ENCODE assay signal across 14 cellular contexts in the genomic region with DNA sequence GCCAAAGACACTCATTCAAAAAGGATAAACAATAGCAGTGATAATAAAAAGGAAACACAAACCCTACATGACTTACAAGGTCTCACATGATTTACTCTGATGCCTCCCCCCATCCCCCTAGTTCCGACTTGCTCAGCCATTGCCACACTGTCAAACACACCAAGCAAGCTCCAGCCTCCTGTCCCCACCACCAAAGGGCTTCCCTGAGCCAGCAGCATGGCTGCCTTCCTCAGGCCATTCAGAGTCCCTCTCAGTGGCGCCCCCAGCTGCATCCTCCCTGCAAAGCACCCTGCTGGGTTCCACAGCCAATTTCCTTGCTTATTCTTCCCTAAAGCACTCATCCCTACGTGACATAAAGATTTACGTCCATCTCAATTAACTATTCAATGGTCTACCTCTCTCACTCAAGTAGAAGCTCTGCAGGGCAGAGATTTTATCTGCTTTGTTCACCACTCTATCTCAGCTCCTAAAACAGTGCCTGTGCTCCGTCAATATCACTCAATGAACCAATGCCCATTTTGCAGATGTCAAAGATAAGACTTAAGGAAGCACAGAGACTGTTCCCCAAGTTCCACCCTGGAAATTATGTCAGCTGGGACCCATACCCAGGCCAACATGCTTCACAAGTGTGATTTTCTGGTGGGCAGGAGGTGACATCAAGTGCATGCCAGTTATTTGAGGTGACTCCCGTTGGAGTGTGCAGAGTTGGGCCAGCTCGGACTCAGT.
DNase-seq lines count a peak whose midpoint lies in the region; ATAC-seq and TF ChIP-seq lines count a peak whose summit lies in the region.
"Had no signal": no experiment of that assay in that cellular context is flagged by ENCODE, and none has a peak within 500 bp of the region (broad histone marks: within the 10 kb centered on the region; RNA-seq: fewer than 3 reads in every experiment).

No MANE protein-coding gene starts in this region.

- H2BK5ac ChIP-seq in neuronal stem cell (ENCODE audit: low read length), result no peak overlapping the region

- WGBS in neuronal stem cell (ENCODE audit: extremely low coverage in 2 of 2, insufficient read length in 2 of 2, insufficient replicate concordance in 1 of 2), 2 donors, result no CpG with 5 or more reads among the region's 7 CpGs

- H3K18ac ChIP-seq in neuronal stem cell (ENCODE audit: low read length), result peak overlapping the region; percentile 25

- DNase-seq in NCI-H82 (lab: John Stamatoyannopoulos, UW), result peak; percentile 12
- DNase-seq in NCI-H82 treated with DMSO at 0.1 percent for 48 hours (lab: John Stamatoyannopoulos, UW; ENCODE audit: unreplicated experiment), result no peak
- peak; percentile 27 for DNase-seq in NB4 (ENCODE audit: low read depth)
- DNase-seq in glutamatergic neuron, result peak; percentile 51
- DNase-seq in neuronal stem cell (ENCODE audit: low spot score), result no peak
- no peak for DNase-seq in NK-92 treated with Interleukin-12 subunit alpha and Interleukin-12 subunit beta, amount 100 ng/mL, for 24 hours (lab: John Stamatoyannopoulos, UW)
- no peak for DNase-seq in activated CD8-positive, alpha-beta memory T cell treated with anti-CD3 and anti-CD28 coated beads, Interleukin-2, amount 50 U/mL, for 48 hours
- DNase-seq: Calu3; MM.1S; naive thymus-derived CD4-positive, alpha-beta T cell; Peyer's patch had no signal

- peaks cover 1% of the 10 kb centered on the region for H3K36me3 Mint-ChIP-seq in glutamatergic neuron (ENCODE audit: unreplicated experiment)
- H3K36me3 Mint-ChIP-seq: activated naive CD8-positive, alpha-beta T cell; naive thymus-derived CD4-positive, alpha-beta T cell had no signal

- TF ChIP-seq CTCF in NB4 (IDR thresholded peaks at IDR 0.05; ENCODE audit: low read depth, low read length) (no peak), glutamatergic neuron (IDR thresholded peaks at IDR 0.05; ENCODE audit: partially characterized antibody, unreplicated experiment) (peak; percentile 34)

- no peak overlapping the region for H3K27ac ChIP-seq in neuronal stem cell (replicated peaks; ENCODE audit: low read length)
- H3K27ac ChIP-seq: Peyer's patch had no signal

- ATAC-seq in HG02623 (IDR thresholded peaks at IDR 0.05; ENCODE audit: unreplicated experiment), result no peak
- ATAC-seq: naive thymus-derived CD4-positive, alpha-beta T cell had no signal

- no peaks in the 10 kb centered on the region for H3K36me3 ChIP-seq in neuronal stem cell (replicated peaks in 1 of 2; ENCODE audit: control insufficient read depth in 2 of 2, insufficient read depth in 2 of 2, low read length in 2 of 2)
- H3K36me3 ChIP-seq: Peyer's patch, thyroid gland had no signal

- H3K4ac ChIP-seq in neuronal stem cell (ENCODE audit: low read length), result no peak overlapping the region

- H3K14ac ChIP-seq in neuronal stem cell (ENCODE audit: low read length), result no peak overlapping the region

- H3K27me3 ChIP-seq in neuronal stem cell (ENCODE audit: control insufficient read depth in 3 of 3, insufficient read depth in 3 of 3, low read depth in 1 of 3, low read length in 3 of 3), result no peaks in the 10 kb centered on the region
- H3K27me3 ChIP-seq: Peyer's patch, thyroid gland had no signal

- peak overlapping the region; percentile 28 for H3K27ac Mint-ChIP-seq in glutamatergic neuron (ENCODE audit: unreplicated experiment)
- H3K27ac Mint-ChIP-seq: activated naive CD8-positive, alpha-beta T cell; naive thymus-derived CD4-positive, alpha-beta T cell had no signal

- H2BK120ac ChIP-seq in neuronal stem cell (ENCODE audit: low read depth, low read length), result no peak overlapping the region

- peaks cover 0 to 6% of the 10 kb centered on the region in 2 donors for H3K4me1 ChIP-seq in neuronal stem cell (ENCODE audit: control insufficient read depth in 2 of 2, insufficient read depth in 1 of 2, low read depth in 1 of 2, low read length in 2 of 2)

- no peak overlapping the region for H3K4me2 ChIP-seq in neuronal stem cell (ENCODE audit: insufficient read depth, low read length, poor library complexity, severe bottlenecking)

- H3K23ac ChIP-seq in neuronal stem cell (ENCODE audit: low read depth, low read length, poor library complexity), result no peak overlapping the region

- H2BK15ac ChIP-seq in neuronal stem cell (ENCODE audit: low read length), result no peak overlapping the region

- peaks cover 14% of the 10 kb centered on the region for H3K4me1 Mint-ChIP-seq in glutamatergic neuron (ENCODE audit: low read depth, unreplicated experiment)
- H3K4me1 Mint-ChIP-seq: naive thymus-derived CD4-positive, alpha-beta T cell had no signal

- no peak overlapping the region for H3K4me3 ChIP-seq in NB4 (ENCODE audit: low read depth, low read length)
- no peak overlapping the region for H3K4me3 ChIP-seq in neuronal stem cell (ENCODE audit: low read length in 2 of 2)
- H3K4me3 ChIP-seq: Peyer's patch, thyroid gland had no signal

- peaks cover 9% of the 10 kb centered on the region for H3K27me3 Mint-ChIP-seq in glutamatergic neuron (ENCODE audit: unreplicated experiment)
- H3K27me3 Mint-ChIP-seq: activated naive CD8-positive, alpha-beta T cell had no signal

- no peaks in the 10 kb centered on the region for H3K9me3 Mint-ChIP-seq in glutamatergic neuron (ENCODE audit: unreplicated experiment)

- TF ChIP-seq POLR2A in NB4 (IDR thresholded peaks at IDR 0.05; ENCODE audit: extremely low read depth, insufficient read length), result no peak

- no peak overlapping the region for H3K9ac ChIP-seq in neuronal stem cell (ENCODE audit: low read depth, low read length, poor library complexity)

- no peaks in the 10 kb centered on the region for H3K9me3 ChIP-seq in neuronal stem cell (replicated peaks in 1 of 2; ENCODE audit: control insufficient read depth in 2 of 2, insufficient read depth in 1 of 2, low read depth in 1 of 2, low read length in 2 of 2)
- H3K9me3 ChIP-seq: Peyer's patch, thyroid gland had no signal

- H2BK12ac ChIP-seq in neuronal stem cell (ENCODE audit: low read length), result no peak overlapping the region

- H4K8ac ChIP-seq in neuronal stem cell (ENCODE audit: low read depth, low read length), result no peak overlapping the region

- no peaks in the 10 kb centered on the region for H3K79me1 ChIP-seq in neuronal stem cell (ENCODE audit: low read depth, low read length)

- no peak overlapping the region for H3K4me3 Mint-ChIP-seq in glutamatergic neuron (ENCODE audit: unreplicated experiment)
- H3K4me3 Mint-ChIP-seq: activated naive CD8-positive, alpha-beta T cell; naive thymus-derived CD4-positive, alpha-beta T cell had no signal

- no peak overlapping the region for H4K91ac ChIP-seq in neuronal stem cell (ENCODE audit: low read depth, low read length, poor library complexity)

- H2AFZ ChIP-seq in neuronal stem cell (ENCODE audit: low read length), result no peak overlapping the region

- no peak overlapping the region for H2AK5ac ChIP-seq in neuronal stem cell (ENCODE audit: low read depth, low read length)

Comparison
In these comparisons a context has a peak if more than half of its experiments do, and no peak if none do; other contexts are left out.
1. DNase-seq: peak in NCI-H82 (single experiment), NB4 (single experiment) and glutamatergic neuron (single experiment); none in NCI-H82 treated with DMSO at 0.1 percent for 48 hours (single experiment), neuronal stem cell (single experiment), NK-92 treated with Interleukin-12 subunit alpha and Interleukin-12 subunit beta, amount 100 ng/mL, for 24 hours (single experiment) and activated CD8-positive, alpha-beta memory T cell treated with anti-CD3 and anti-CD28 coated beads, Interleukin-2, amount 50 U/mL, for 48 hours (single experiment).